In the genomic region with DNA sequence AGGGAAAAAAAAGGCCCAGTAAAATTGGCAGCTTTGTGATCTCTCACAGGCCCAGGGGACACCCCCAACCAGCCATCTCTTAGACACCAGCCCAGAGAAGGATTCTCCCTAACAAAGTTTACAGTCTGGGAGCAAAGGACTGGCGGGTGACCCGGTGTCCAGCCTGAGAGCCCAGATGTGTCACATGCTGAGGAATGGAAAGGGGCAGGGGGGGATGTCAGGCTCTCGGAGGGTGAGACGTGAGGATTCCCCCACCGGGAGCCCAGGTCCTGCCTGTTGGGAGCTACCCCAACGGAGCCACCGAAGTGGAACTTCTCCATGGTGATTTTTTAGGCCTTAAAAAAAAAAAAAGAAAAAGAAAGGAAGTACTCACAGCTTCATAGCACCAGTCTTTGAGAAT, we compare ENCODE assay signal across 22 cellular contexts. TPM values are rescaled to one million over a fixed set of nuclear protein-coding genes. Genes with fewer than 3 reads are reported as not detected.
DNase-seq lines count a peak whose midpoint lies in the region; ATAC-seq and TF ChIP-seq lines count a peak whose summit lies in the region.
"Had no signal": no experiment of that assay in that cellular context is flagged by ENCODE, and none has a peak within 500 bp of the region (broad histone marks: within the 10 kb centered on the region; RNA-seq: fewer than 3 reads in every experiment).

No MANE protein-coding gene starts in this region.

- in situ Hi-C loops in transverse colon (cut with MboI; ENCODE audit: low pct_ligation_motif_present in 1 of 4, low pct_unique_long_range_greater_than_20kb in 1 of 4, low sequenced_read_pairs in 3 of 4): no loop called here

- H3K79me2 ChIP-seq in PC-3 (ENCODE audit: low read length): no peaks in the 10 kb centered on the region

- H3K27ac ChIP-seq in PC-3 (ENCODE audit: low read length) (0 out of 2 replicates have a peak overlapping the region, but pooled peaks have one; percentile 86), cingulate gyrus (ENCODE audit: low read depth, low read length) (peak overlapping the region; percentile 47), muscle layer of duodenum (ENCODE audit: low read length) (peak overlapping the region; percentile 51), transverse colon (peak overlapping the region; percentile 44 to 91 (median 83))
- H3K27ac ChIP-seq: VCaP had no signal

- H3K9me2 ChIP-seq in PC-3 (replicated peaks; ENCODE audit: low read length): no peaks in the 10 kb centered on the region

- no peak for ATAC-seq in PC-3
- ATAC-seq: natural killer cell treated with Interleukin-12 subunit alpha and Interleukin-12 subunit beta and Interleukin-15 and Interleukin-18, amount 100 ng/mL, for 72 hours had no signal

- no peak overlapping the region for H3K4me2 ChIP-seq in PC-3 (ENCODE audit: low read length)

- peaks cover 49% of the 10 kb centered on the region for H3K36me3 ChIP-seq in PC-3 (ENCODE audit: low read depth, low read length)
- peaks cover 15 to 47% of the 10 kb centered on the region in 2 donors for H3K36me3 ChIP-seq in muscle layer of duodenum (ENCODE audit: control insufficient read depth in 1 of 2, insufficient read depth in 2 of 2, low read length in 2 of 2)
- H3K36me3 ChIP-seq in transverse colon: peaks cover 0 to 39% (median 19%) of the 10 kb centered on the region in 4 donors

- intact Hi-C loops in PC-3 (cut with micrococcal nuclease): no loop called here
- intact Hi-C loops in transverse colon (cut with DNase I; ENCODE audit: low total_unique reads): loop anchor here (10.0 kb wide), 1 partner anchor 74 kb away; the partner anchor contains the start of gene ELAVL1

- BruUV-seq in PC-3 (replicated peaks; lab: Mats Ljungman, UMichigan): no TSS peak

- H3K9me3 ChIP-seq in PC-3 (ENCODE audit: low read length) (no peaks in the 10 kb centered on the region), muscle layer of duodenum (ENCODE audit: control insufficient read depth in 1 of 2, low read length in 2 of 2) (no peaks in the 10 kb centered on the region), transverse colon (no peaks in the 10 kb centered on the region)
- H3K9me3 ChIP-seq: HAP-1, tibial nerve had no signal

- CTCF ChIA-PET in PC-3 (lab: Charles Lee): no interaction called here

- TF ChIP-seq CTCF in PC-3 (conservative IDR thresholded peaks at IDR 0.05; ENCODE audit: low read depth, low read length) (no peak), transverse colon (IDR thresholded peaks at IDR 0.05) (no peak)

- H3K9ac ChIP-seq in PC-3 (ENCODE audit: low read length): no peak overlapping the region

- 0 out of 2 replicates have a peak, but pooled peaks cover 5% of the 10 kb centered on the region for H4K20me1 ChIP-seq in PC-3 (ENCODE audit: low read length)

- TF ChIP-seq EP300 in transverse colon (IDR thresholded peaks at IDR 0.05; ENCODE audit: low read depth): no peak

- no peak overlapping the region for H2AFZ ChIP-seq in PC-3 (ENCODE audit: low read length)

- TF ChIP-seq POLR2A in transverse colon (IDR thresholded peaks at IDR 0.05): no peak

- POLR2A ChIA-PET in PC-3 (lab: Charles Lee; ENCODE audit: unreplicated experiment): interaction anchor here (0.6 to 1.2 kb wide), 2 partner anchors 13 to 247 kb away, joined by 5 to 23 read pairs; partner anchors contain the start of gene TIMM44

- WGBS in transverse colon (ENCODE audit: low coverage in 1 of 2), 2 donors: 80 to 89% methylated on average over 7 of the region's 7 CpGs

- no peaks in the 10 kb centered on the region for H3F3A ChIP-seq in PC-3 (ENCODE audit: low read length, unreplicated experiment)

- DNase-seq in PC-3 (no peak), transverse colon (no peak), SW 1271 (lab: John Stamatoyannopoulos, UW) (no peak), HT-29 (ENCODE audit: low spot score) (no peak)
- DNase-seq in stimulated activated CD4-positive, alpha-beta T cell treated with anti-CD3 and anti-CD28 coated beads, Interleukin-12 subunit alpha, Interleukin-12 subunit beta, amount 100 ng/mL, for 4 hours: no peak
- DNase-seq: activated CD4-positive, alpha-beta T cell treated with anti-CD3 and anti-CD28 coated beads, Interleukin-2, amount 50 U/mL, for 48 hours; activated naive CD4-positive, alpha-beta T cell treated with Interleukin-2 at 50 U/mL for 16 hours; C1 segment of cervical spinal cord; endodermal cell; GDM1; mesendoderm; NCI-H1417 treated with DMSO at 0.1 percent for 48 hours; NCI-H2171 treated with DMSO at 0.1 percent for 48 hours; NCI-H69; SIG-M5 had no signal

- H3K27me3 ChIP-seq in PC-3 (ENCODE audit: low read length): no peaks in the 10 kb centered on the region
- no peaks in the 10 kb centered on the region for H3K27me3 ChIP-seq in muscle layer of duodenum (ENCODE audit: low read depth, low read length)
- H3K27me3 ChIP-seq in transverse colon: no peaks in the 10 kb centered on the region
- H3K27me3 ChIP-seq: tibial nerve had no signal

- H3K4me3 ChIP-seq in PC-3 (ENCODE audit: low read length) (no peak overlapping the region), muscle layer of duodenum (ENCODE audit: low read depth in 1 of 2, low read length in 2 of 2) (no peak overlapping the region), transverse colon (no peak overlapping the region)
- H3K4me3 ChIP-seq: HAP-1, tibial nerve had no signal

- H3K4me1 ChIP-seq in PC-3 (ENCODE audit: insufficient read depth, low read length) (peaks cover 39% of the 10 kb centered on the region), muscle layer of duodenum (ENCODE audit: control insufficient read depth in 1 of 2, insufficient read depth in 2 of 2, low read length in 2 of 2) (peaks cover 0 to 52% of the 10 kb centered on the region in 2 donors), transverse colon (peaks cover 22 to 38% (median 30%) of the 10 kb centered on the region in 4 donors)

RNA-seq across cellular contexts. Expression of gene CTXN1, which starts 4.8 kb away (rescaled TPM):
- total RNA-seq in PC-3 (2014; rRNA removed): 11.4 and 40.3 TPM in 2 replicates
- total RNA-seq in transverse colon: 10 to 100 TPM in 1 of 4 donors, 1 to 10 TPM in 3; 2.9 to 29.7 (median 4.8) TPM
- total RNA-seq in HT-29 (2014; rRNA removed; shearing (Covaris generic)): 8.6 and 11.8 TPM in 2 replicates
- total RNA-seq: T-helper 1 cell treated with Interleukin-12 subunit alpha and Interleukin-12 subunit beta and Interleukin-4 antibody, amounts not matched to agents 30 ng/mL and 1 ng/mL, for 36 hours had no signal

RNA-seq across cellular contexts. Expression of gene SNAPC2, which starts 10.6 kb away (rescaled TPM):
- total RNA-seq in PC-3 (2014; rRNA removed) (40.1 and 61.7 TPM in 2 replicates), transverse colon (10 to 100 TPM; 11.4 to 35.9 (median 13.0) TPM)
- 17.1 and 18.0 TPM in 2 replicates for total RNA-seq in HT-29 (2014; rRNA removed; shearing (Covaris generic))

RNA-seq across cellular contexts. Expression of gene TIMM44, which starts 12.7 kb away (rescaled TPM):
- total RNA-seq in PC-3 (2014; rRNA removed) (191 and 262 TPM in 2 replicates), transverse colon (100 to 1,000 TPM in 1 of 4 donors, 10 to 100 TPM in 3; 59.7 to 102 (median 71.8) TPM)
- total RNA-seq in HT-29 (2014; rRNA removed; shearing (Covaris generic)): 55.5 and 71.6 TPM in 2 replicates

RNA-seq across cellular contexts. Expression of gene TGFBR3L, which starts 16.1 kb away (rescaled TPM):
- 10.5 and 15.5 TPM in 2 replicates for total RNA-seq in PC-3 (2014; rRNA removed)
- total RNA-seq in transverse colon: 1 to 10 TPM in 1 of 4 donors, not detected in 3; 1.4 TPM
- not detected in 2 replicates for total RNA-seq in HT-29 (2014; rRNA removed; shearing (Covaris generic))
- total RNA-seq: tibial nerve had no signal

RNA-seq across cellular contexts. Expression of gene MAP2K7, which starts 27.1 kb away (rescaled TPM):
- total RNA-seq in PC-3 (2014; rRNA removed) (39.3 and 40.5 TPM in 2 replicates), transverse colon (100 to 1,000 TPM in 1 of 4 donors, 10 to 100 TPM in 3; 11.9 to 125 (median 20.9) TPM)
- 28.8 and 30.8 TPM in 2 replicates for total RNA-seq in HT-29 (2014; rRNA removed; shearing (Covaris generic))
